ENCODE assay signal across 7 cellular contexts in genomic region chr16:58000706-58001676, GRCh38. TPM values are rescaled to one million over a fixed set of nuclear protein-coding genes. Genes with fewer than 3 reads are reported as not detected.
DNase-seq lines count a peak whose midpoint lies in the region; ATAC-seq and TF ChIP-seq lines count a peak whose summit lies in the region.

A gene with protein sequence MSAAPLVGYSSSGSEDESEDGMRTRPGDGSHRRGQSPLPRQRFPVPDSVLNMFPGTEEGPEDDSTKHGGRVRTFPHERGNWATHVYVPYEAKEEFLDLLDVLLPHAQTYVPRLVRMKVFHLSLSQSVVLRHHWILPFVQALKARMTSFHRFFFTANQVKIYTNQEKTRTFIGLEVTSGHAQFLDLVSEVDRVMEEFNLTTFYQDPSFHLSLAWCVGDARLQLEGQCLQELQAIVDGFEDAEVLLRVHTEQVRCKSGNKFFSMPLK (plus strand): TSS chr16:58001407. CDS start chr16:58001484, 77 bp downstream.

- ATAC-seq in HG02610 (IDR thresholded peaks at IDR 0.05; ENCODE audit: unreplicated experiment) (peak; percentile 87), sciatic nerve (peak; percentile 96)

- DNase-seq in GM13976 (ENCODE audit: low spot score) (peak; percentile 98), NCI-H1092 treated with DMSO at 0.1 percent for 48 hours (lab: John Stamatoyannopoulos, UW) (peak; percentile 76), astrocyte of the cerebellum (ENCODE audit: low read depth) (peak; percentile 40), hippocampal formation (lab: John Stamatoyannopoulos, UW) (peak; percentile 84), sciatic nerve (ENCODE audit: low spot score) (peak; percentile 93)

- intact Hi-C loops in T-helper 2 cell treated with Interferon-gamma antibody and Interleukin-4, amounts not matched to agents 100 ng/mL and 5 ng/mL, for 36 hours (cut with micrococcal nuclease): loop anchor here (1.0 to 5.0 kb wide), 8 partner anchors 16 to 701 kb away; partner anchors contain the start of genes CFAP20, GINS3 and KATNB1
- intact Hi-C loops in sciatic nerve (cut with DNase I): loop anchor here (5.0 kb wide), 1 partner anchor 94 kb away; no protein-coding TSS in a partner anchor

- TF ChIP-seq CTCF in GM13976 (IDR thresholded peaks at IDR 0.05; ENCODE audit: borderline replicate concordance, control extremely low read depth, extremely low read depth, insufficient read depth, missing control alignments): peak; percentile 91
- TF ChIP-seq CTCF in astrocyte of the cerebellum (IDR thresholded peaks at IDR 0.05; ENCODE audit: low read depth, low read length, missing control alignments): peak; percentile 56

- in situ Hi-C loops in GM13976 (cut with MboI; ENCODE audit: low sequenced_read_pairs, unreplicated experiment): loop anchor here (10.0 kb wide), 1 partner anchor 106 kb away; no protein-coding TSS in a partner anchor
- in situ Hi-C loops in astrocyte of the cerebellum (cut with HindIII; ENCODE audit: low sequenced_read_pairs): no loop called here

- peak within 1 kb of the TSS; percentile 80 for H3K4me3 ChIP-seq in astrocyte of the cerebellum (ENCODE audit: low read depth, low read length)

RNA-seq across cellular contexts. Expression of the gene that starts here (rescaled TPM):
- total RNA-seq in T-helper 2 cell treated with Interferon-gamma antibody and Interleukin-4, amounts not matched to agents 100 ng/mL and 5 ng/mL, for 36 hours: 60.9 and 64.9 TPM in 2 replicates
- total RNA-seq in sciatic nerve: 25.9 TPM

Comparison
In these comparisons a context has a peak if more than half of its experiments do, and no peak if none do; other contexts are left out.
1. Peak in every context shown above with its lines: DNase-seq, ATAC-seq and H3K4me3 ChIP-seq.
2. DNase-seq: peak in every context shown above with its lines; median percentile 98 in GM13976; 93 in sciatic nerve; 84 in hippocampal formation; 76 in NCI-H1092 treated with DMSO at 0.1 percent for 48 hours; 40 in astrocyte of the cerebellum.